27 cellular contexts compared by ENCODE assay signal in the genomic region with DNA sequence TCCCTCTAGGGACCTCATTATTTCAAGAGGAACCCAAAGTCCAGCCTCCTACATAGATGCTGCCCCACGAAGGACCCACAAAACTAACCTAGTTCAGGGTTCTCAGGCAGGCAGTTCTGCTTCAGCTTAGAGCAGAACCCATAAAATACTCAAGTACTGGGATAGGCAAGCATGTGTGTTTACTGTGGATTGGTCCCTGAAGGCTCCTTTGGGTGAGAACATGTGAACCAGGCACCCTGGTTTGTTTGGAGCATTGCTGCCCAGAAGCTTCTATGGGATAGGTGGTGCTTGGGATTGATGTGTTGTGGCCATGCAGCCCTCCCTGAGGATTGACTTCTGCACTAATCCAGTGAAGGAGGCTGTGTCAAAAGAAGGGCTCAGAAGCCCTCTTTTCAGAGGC.
"Had no signal": no experiment of that assay in that cellular context is flagged by ENCODE, and none has a peak within 500 bp of the region (broad histone marks: within the 10 kb centered on the region; RNA-seq: fewer than 3 reads in every experiment).

No MANE protein-coding gene starts in this region.

- H3K79me2 ChIP-seq: parathyroid adenoma had no signal

- H3K4me3 Mint-ChIP-seq: immature natural killer cell; nephron; neural progenitor cell; stimulated activated memory B cell treated with anti-CD40 and anti-IgM and Interleukin-4, amounts not matched to agents 10 μg/mL and 1 μg/mL and 100 μg/mL, for 72 hours; type B pancreatic cell had no signal

- H3K27me3 Mint-ChIP-seq: progenitor cell of endocrine pancreas; stimulated activated memory B cell treated with anti-CD40 and anti-IgM and Interleukin-4, amounts not matched to agents 10 μg/mL and 1 μg/mL and 100 μg/mL, for 72 hours; type B pancreatic cell had no signal

- H3K27ac ChIP-seq: coronary artery, esophagus muscularis mucosa, foreskin keratinocyte, gastroesophageal sphincter, heart right ventricle, lower lobe of right lung, neural progenitor cell, parathyroid adenoma, right atrium auricular region, sigmoid colon, testis, tibial artery had no signal

- H3K27me3 ChIP-seq: esophagus muscularis mucosa, foreskin keratinocyte, gastroesophageal sphincter, heart right ventricle, neural progenitor cell, right atrium auricular region, sigmoid colon, testis, tibial artery had no signal

- H3K4me1 Mint-ChIP-seq: immature natural killer cell, nephron, neural progenitor cell had no signal

- H3K9ac ChIP-seq: neural progenitor cell, parathyroid adenoma had no signal

- H3K4me2 ChIP-seq: neural progenitor cell had no signal

- H3K27ac Mint-ChIP-seq: immature natural killer cell, nephron, neural progenitor cell, progenitor cell of endocrine pancreas, type B pancreatic cell had no signal

- DNase-seq: dermis blood vessel endothelial cell; effector memory CD4-positive, alpha-beta T cell; foreskin keratinocyte; heart right ventricle; hippocampal formation; immature natural killer cell; islet precursor cell; kidney glomerular epithelial cell; left ventricle myocardium superior; lower lobe of right lung; sigmoid colon; stimulated activated CD4-positive, alpha-beta T cell treated with anti-CD3 and anti-CD28 coated beads, Interleukin-2, amount 100 ng/mL, for 24 hours; stimulated activated CD4-positive, alpha-beta T cell treated with anti-CD3 and anti-CD28 coated beads, Interleukin-4, amount 100 ng/mL, for 24 hours; stimulated activated naive CD8-positive, alpha-beta T cell treated with anti-CD3 and anti-CD28 coated beads, Interleukin-15, Interleukin-2, amounts not matched to agents 100 U/mL and 50 U/mL, for 24 hours; substantia nigra; testis; tibial artery had no signal

- H3K36me3 ChIP-seq: neural progenitor cell, right atrium auricular region had no signal

- H3K9me3 ChIP-seq: esophagus muscularis mucosa, gastroesophageal sphincter, heart right ventricle, lower lobe of right lung, right atrium auricular region, sigmoid colon, testis, tibial artery had no signal

- H3K4me1 ChIP-seq: foreskin keratinocyte, parathyroid adenoma, right atrium auricular region, tibial artery had no signal

- H2AFZ ChIP-seq: neural progenitor cell, parathyroid adenoma had no signal

- H3K9me3 Mint-ChIP-seq: immature natural killer cell; nephron; neural progenitor cell; stimulated activated memory B cell treated with anti-CD40 and anti-IgM and Interleukin-4, amounts not matched to agents 10 μg/mL and 1 μg/mL and 100 μg/mL, for 72 hours; type B pancreatic cell had no signal

- H3K4me3 ChIP-seq: coronary artery, esophagus muscularis mucosa, gastroesophageal sphincter, heart right ventricle, lower lobe of right lung, neural progenitor cell, right atrium auricular region, sigmoid colon, testis, tibial artery had no signal

- ATAC-seq: foreskin keratinocyte; gastroesophageal sphincter; heart right ventricle; left ventricle myocardium superior; lower lobe of right lung; stimulated activated memory B cell treated with anti-CD40 and anti-IgM and Interleukin-4, amounts not matched to agents 10 μg/mL and 1 μg/mL and 100 μg/mL, for 72 hours; stimulated activated naive CD8-positive, alpha-beta T cell treated with anti-CD3 and anti-CD28 coated beads, Interleukin-15, Interleukin-2, amounts not matched to agents 100 U/mL and 50 U/mL, for 24 hours had no signal
